ENCODE assay signal across 16 cellular contexts in genomic region chr14:104309657-104310369, GRCh38.
DNase-seq lines count a peak whose midpoint lies in the region; ATAC-seq, FAIRE-seq and TF ChIP-seq lines count a peak whose summit lies in the region.
"Had no signal": no experiment of that assay in that cellular context is flagged by ENCODE, and none has a peak within 500 bp of the region (broad histone marks: within the 10 kb centered on the region; RNA-seq: fewer than 3 reads in every experiment).

No MANE protein-coding gene starts in this region.

- FAIRE-seq in H1 (lab: Jason Lieb, UNC) (no peak), GM19239 (lab: Jason Lieb, UNC) (no peak)
- FAIRE-seq: A204.1, GM12878, GM18507 had no signal

- H4K8ac ChIP-seq in H1 (ENCODE audit: extremely low read depth, insufficient read depth, low read length), result no peak overlapping the region

- H3K27me3 ChIP-seq in H1 (replicated peaks in 1 of 4; ENCODE audit: control insufficient read depth in 3 of 4, extremely low read depth in 1 of 4, insufficient read depth in 3 of 4, low read length in 3 of 4) (no peaks in the 10 kb centered on the region; a peak in 1 of 7 replicates), osteoblast (ENCODE audit: insufficient read depth, low read length) (no peaks in the 10 kb centered on the region), spleen (replicated peaks in 1 of 7) (peaks cover 0 to 35% (median 0%) of the 10 kb centered on the region in 7 donors)
- H3K27me3 ChIP-seq: BE2C had no signal

- ATAC-seq in left cardiac atrium (no peak), Right ventricle myocardium inferior (no peak)
- ATAC-seq: GM12878 had no signal

- H3K23me2 ChIP-seq in H1 (ENCODE audit: low read depth, low read length), result no peaks in the 10 kb centered on the region

- H3K4me3 ChIP-seq in H1 (ENCODE audit: extremely low read depth in 1 of 4, insufficient read depth in 2 of 4, low read depth in 3 of 4, low read length in 4 of 4) (no peak overlapping the region), osteoblast (ENCODE audit: insufficient read depth, low read length) (no peak overlapping the region), spleen (no peak overlapping the region)
- H3K4me3 ChIP-seq: GM12878, HAP-1 had no signal

- CTCF ChIA-PET in H1 (lab: Charles Lee; ENCODE audit: partially characterized antibody), result interaction anchor here (0.6 to 1.3 kb wide), 5 partner anchors 10 to 234 kb away, joined by 3 read pairs; no protein-coding TSS in a partner anchor

- H3K4ac ChIP-seq in H1 (replicated peaks; ENCODE audit: insufficient read length, low read depth, low read length), result no peak overlapping the region

- peak; percentile 12 for DNase-seq in left cardiac atrium
- DNase-seq in Right ventricle myocardium inferior (ENCODE audit: missing footprints), result no peak
- no peak for DNase-seq in H1 (ENCODE audit: low read depth in 1 of 2, low spot score in 2 of 2)
- DNase-seq in osteoblast (ENCODE audit: insufficient read length, low spot score, missing footprints), result peak; percentile 46
- peak; percentile 44 for DNase-seq in spleen
- DNase-seq in GM19239 (ENCODE audit: insufficient read length, low spot score), result no peak
- DNase-seq in NCI-H187 treated with DMSO at 0.1 percent for 48 hours (lab: John Stamatoyannopoulos, UW), result no peak
- DNase-seq: CD4-positive, alpha-beta memory T cell; DMS79; GOT3 had no signal

- H3K27ac ChIP-seq in H1 (ENCODE audit: low read depth, low read length), result no peak overlapping the region
- no peak overlapping the region for H3K27ac ChIP-seq in osteoblast (ENCODE audit: low read depth, low read length)
- no peak overlapping the region for H3K27ac ChIP-seq in spleen
- H3K27ac ChIP-seq: C4-2B had no signal

- H3K23ac ChIP-seq in H1 (ENCODE audit: insufficient read length), result no peak overlapping the region

- peak overlapping the region; percentile 40 for H4K91ac ChIP-seq in H1 (replicated peaks; ENCODE audit: insufficient read length, low read length)

- 95% methylated on average over 8 of the region's 8 CpGs; no CpG with 5 or more reads in 1 of the 2 experiments for WGBS in H1 (ENCODE audit: extremely low coverage in 1 of 2, insufficient coverage in 1 of 2, insufficient read length in 1 of 2, insufficient replicate concordance in 2 of 2, low coverage in 1 of 2, low lambda C conversion rate in 2 of 2, missing lambda C conversion rate in 1 of 2), 2 experiments
- 69 to 85% (median 76%) methylated on average over 2 to 8 of the region's 8 CpGs for WGBS in spleen, 5 donors

- H3K79me2 ChIP-seq in H1 (ENCODE audit: control insufficient read depth in 1 of 2, insufficient read depth in 2 of 2, low read length in 2 of 2), result no peaks in the 10 kb centered on the region
- H3K79me2 ChIP-seq in osteoblast (ENCODE audit: insufficient read depth, low read length), result no peaks in the 10 kb centered on the region

- no peak overlapping the region for H3K4me2 ChIP-seq in H1 (ENCODE audit: insufficient read depth in 1 of 2, low read depth in 2 of 2, low read length in 2 of 2)
- H3K4me2 ChIP-seq in osteoblast (ENCODE audit: insufficient read depth, low read length), result no peak overlapping the region

- no peaks in the 10 kb centered on the region; a peak in 1 of 4 replicates for H3K9me3 ChIP-seq in H1 (ENCODE audit: insufficient read depth in 2 of 2, low read depth in 1 of 2, low read length in 1 of 2)
- no peaks in the 10 kb centered on the region for H3K9me3 ChIP-seq in osteoblast (ENCODE audit: low read depth, low read length)
- H3K9me3 ChIP-seq in spleen, result peaks cover 0 to 17% (median 6%) of the 10 kb centered on the region in 8 donors
- H3K9me3 ChIP-seq: HAP-1 had no signal

- TF ChIP-seq POLR2A in H1 (IDR thresholded peaks at IDR 0.05; ENCODE audit: control extremely low read depth in 1 of 2, low read depth in 2 of 2, low read length in 2 of 2) (no peak), spleen (IDR thresholded peaks at IDR 0.05) (no peak)

- H3K79me1 ChIP-seq in H1 (ENCODE audit: low read depth, low read length), result no peaks in the 10 kb centered on the region

- H3K18ac ChIP-seq in H1 (ENCODE audit: extremely low read depth, low read length), result no peak overlapping the region

- no peak overlapping the region for H4K5ac ChIP-seq in H1 (ENCODE audit: insufficient read length, low read depth, low read length)

- no peak overlapping the region for H2BK15ac ChIP-seq in H1 (ENCODE audit: low read length)

- H3K4me1 ChIP-seq in H1 (replicated peaks in 1 of 4; ENCODE audit: control insufficient read depth in 3 of 4, insufficient read depth in 4 of 4, low read length in 3 of 4) (peaks cover 0 to 2% (median 0%) of the 10 kb centered on the region in 4 experiments; a peak in 3 of 7 replicates), osteoblast (ENCODE audit: insufficient read depth, low read length) (no peaks in the 10 kb centered on the region), spleen (no peaks in the 10 kb centered on the region)
- H3K4me1 ChIP-seq: HAP-1 had no signal

- POLR2A ChIA-PET in H1 (lab: Charles Lee; ENCODE audit: partially characterized antibody), result no interaction called here

- no peak overlapping the region for H2BK20ac ChIP-seq in H1 (ENCODE audit: low read length)

- intact Hi-C loops in left cardiac atrium (cut with DNase I), result no loop called here
- intact Hi-C loops in Right ventricle myocardium inferior (cut with DNase I), result no loop called here
- intact Hi-C loops in spleen (cut with DNase I; ENCODE audit: low total_unique reads), result no loop called here

- no peak overlapping the region for H2AFZ ChIP-seq in H1 (ENCODE audit: low read length)
- H2AFZ ChIP-seq in osteoblast (ENCODE audit: low read length), result no peak overlapping the region

- no peak overlapping the region for H2BK5ac ChIP-seq in H1 (ENCODE audit: low read depth, low read length)

- no peak overlapping the region for H2AK5ac ChIP-seq in H1 (ENCODE audit: low read depth, low read length)

- no peak overlapping the region for H3K14ac ChIP-seq in H1 (ENCODE audit: insufficient read length)

- H3K9ac ChIP-seq in H1 (replicated peaks in 1 of 4; ENCODE audit: extremely low read depth in 1 of 4, low read depth in 3 of 4, low read length in 3 of 4), result no peak overlapping the region

- TF ChIP-seq CTCF in H1 (IDR thresholded peaks at IDR 0.05; ENCODE audit: control extremely low read depth in 1 of 3, insufficient read depth in 1 of 3, low read depth in 1 of 3, low read length in 3 of 3), result no peak
- TF ChIP-seq CTCF in osteoblast (IDR thresholded peaks at IDR 0.05; ENCODE audit: extremely low read depth, low read depth, low read length), result no peak
- TF ChIP-seq CTCF in spleen (IDR thresholded peaks at IDR 0.05 in 8 of 11, conservative IDR thresholded peaks at IDR 0.05 in 3 of 11), result no peak

- H2BK120ac ChIP-seq in H1 (replicated peaks; ENCODE audit: low read depth, low read length), result no peak overlapping the region

- no peak overlapping the region for H3K56ac ChIP-seq in H1 (replicated peaks; ENCODE audit: insufficient read length, low read depth, low read length)

- no peak for TF ChIP-seq EP300 in H1 (IDR thresholded peaks at IDR 0.05; ENCODE audit: borderline replicate concordance in 1 of 2, low read depth in 2 of 2, low read length in 2 of 2)

- no peak overlapping the region for H2BK12ac ChIP-seq in H1 (ENCODE audit: low read depth, low read length)

- H3K36me3 ChIP-seq in H1 (ENCODE audit: control insufficient read depth in 2 of 4, insufficient read depth in 4 of 4, low read length in 3 of 4) (no peaks in the 10 kb centered on the region), osteoblast (ENCODE audit: insufficient read depth, low read length) (no peaks in the 10 kb centered on the region), spleen (no peaks in the 10 kb centered on the region)
- H3K36me3 ChIP-seq: BE2C, HAP-1 had no signal

- H4K20me1 ChIP-seq in H1 (replicated peaks in 1 of 2; ENCODE audit: control insufficient read depth in 1 of 2, insufficient read depth in 2 of 2, low read length in 2 of 2), result peaks cover 0 to 3% of the 10 kb centered on the region in 2 experiments
- no peaks in the 10 kb centered on the region for H4K20me1 ChIP-seq in osteoblast (ENCODE audit: insufficient read depth, low read length)

- no peak for TF ChIP-seq RAD21 in H1 (IDR thresholded peaks at IDR 0.05 in 1 of 2, conservative IDR thresholded peaks at IDR 0.05 in 1 of 2; ENCODE audit: low read depth in 2 of 2, low read length in 2 of 2)

TF ChIP-seq in H1, 55 proteins besides CTCF, POLR2A, EP300 and RAD21:
- TF ChIP-seq KDM5A (IDR thresholded peaks at IDR 0.05; ENCODE audit: low read length) (no peak), USF2 (IDR thresholded peaks at IDR 0.05; ENCODE audit: low read length) (no peak), ZNF274 (IDR thresholded peaks at IDR 0.05; ENCODE audit: borderline replicate concordance, extremely low read depth, low read length) (no peak), BCL11A (IDR thresholded peaks at IDR 0.05; ENCODE audit: low read depth in 2 of 2, low read length in 2 of 2) (no peak), RXRA (IDR thresholded peaks at IDR 0.05; ENCODE audit: insufficient read depth, low read depth, low read length) (no peak), NANOG (IDR thresholded peaks at IDR 0.05; ENCODE audit: insufficient read depth, low read depth, low read length, poor library complexity, severe bottlenecking) (no peak), MAFK (IDR thresholded peaks at IDR 0.05; ENCODE audit: low read depth, low read length) (no peak), CHD1 (IDR thresholded peaks at IDR 0.05; ENCODE audit: low read depth, low read length) (no peak), RFX5 (IDR thresholded peaks at IDR 0.05; ENCODE audit: borderline replicate concordance, low read depth, low read length) (no peak), TAF1 (IDR thresholded peaks at IDR 0.05; ENCODE audit: low read depth, low read length) (no peak), YY1 (IDR thresholded peaks at IDR 0.05; ENCODE audit: low read depth, low read length) (no peak), GTF2F1 (IDR thresholded peaks at IDR 0.05; ENCODE audit: borderline replicate concordance, low read depth, low read length) (no peak)

Comparison
In these comparisons a context has a peak if more than half of its experiments do, and no peak if none do; other contexts are left out.
1. DNase-seq: peak in left cardiac atrium (single experiment), osteoblast (single experiment) and spleen (single experiment); none in Right ventricle myocardium inferior (single experiment), H1 (0 of 2), GM19239 (single experiment) and NCI-H187 treated with DMSO at 0.1 percent for 48 hours (single experiment).